In genomic region chr16:24988137-24988535, GRCh38 we compare ENCODE assay signal across 10 cellular contexts. TPM values are rescaled to one million over a fixed set of nuclear protein-coding genes. Genes with fewer than 3 reads are reported as not detected.
DNase-seq lines count a peak whose midpoint lies in the region; ATAC-seq and TF ChIP-seq lines count a peak whose summit lies in the region.
"Had no signal": no experiment of that assay in that cellular context is flagged by ENCODE, and none has a peak within 500 bp of the region (broad histone marks: within the 10 kb centered on the region; RNA-seq: fewer than 3 reads in every experiment).

No MANE protein-coding gene starts in this region.

- no peak for DNase-seq in CD4-positive, alpha-beta T cell
- DNase-seq in SJCRH30 = no peak
- no peak for DNase-seq in retinal pigment epithelial cell (ENCODE audit: low read depth)
- no peak for DNase-seq in DMS114 treated with DMSO at 0.1 percent for 48 hours (lab: John Stamatoyannopoulos, UW; ENCODE audit: unreplicated experiment)
- DNase-seq in NCI-H146 treated with DMSO at 0.1 percent for 48 hours (lab: John Stamatoyannopoulos, UW; ENCODE audit: unreplicated experiment) = no peak
- DNase-seq: activated T-cell treated with anti-CD3 and anti-CD28 coated beads, Interleukin-2, amount 50 U/mL, for 72 hours had no signal

- H3K27me3 ChIP-seq in CD4-positive, alpha-beta T cell (ENCODE audit: control insufficient read depth, insufficient read depth, low read length) = no peaks in the 10 kb centered on the region
- H3K27me3 ChIP-seq in SJCRH30 (no peaks in the 10 kb centered on the region), esophagus (ENCODE audit: control insufficient read depth in 1 of 2, insufficient read depth in 2 of 2, low read length in 2 of 2) (no peaks in the 10 kb centered on the region)

- H3K36me3 ChIP-seq in SJCRH30 (no peaks in the 10 kb centered on the region), esophagus (ENCODE audit: control insufficient read depth in 2 of 2, insufficient read depth in 2 of 2, low read length in 1 of 2) (no peaks in the 10 kb centered on the region)

- CTCF ChIA-PET in CD4-positive, alpha-beta T cell (lab: Charles Lee) = no interaction called here

- intact Hi-C loops in CD4-positive, alpha-beta T cell (cut with DNase I, micrococcal nuclease) = no loop called here

- no peaks in the 10 kb centered on the region for H3K9me3 Mint-ChIP-seq in CD4-positive, alpha-beta T cell
- H3K9me3 Mint-ChIP-seq: activated T-cell treated with anti-CD3 and anti-CD28 coated beads, Interleukin-2, amount 50 U/mL, for 72 hours; T-helper 1 cell treated with Interleukin-12 subunit alpha and Interleukin-12 subunit beta and Interleukin-4 antibody, amounts not matched to agents 30 μg/mL and 1 μg/mL, for 36 hours had no signal

- ATAC-seq in CD4-positive, alpha-beta T cell (ENCODE audit: poor library complexity) = no peak
- ATAC-seq in GM18858 (IDR thresholded peaks at IDR 0.05; ENCODE audit: unreplicated experiment) (no peak), HG02571 (IDR thresholded peaks at IDR 0.05; ENCODE audit: unreplicated experiment) (no peak)

- POLR2A ChIA-PET in CD4-positive, alpha-beta T cell (lab: Charles Lee) = no interaction called here

- H3K36me3 Mint-ChIP-seq in CD4-positive, alpha-beta T cell (ENCODE audit: low read depth) = peaks cover 4% of the 10 kb centered on the region

- H3K27me3 Mint-ChIP-seq in CD4-positive, alpha-beta T cell = no peaks in the 10 kb centered on the region

- no peak for TF ChIP-seq CTCF in CD4-positive, alpha-beta T cell (IDR thresholded peaks at IDR 0.05)
- TF ChIP-seq CTCF in retinal pigment epithelial cell (conservative IDR thresholded peaks at IDR 0.05; ENCODE audit: low read depth, low read length) = no peak

- H3K4me1 ChIP-seq in SJCRH30 (peaks cover 27% of the 10 kb centered on the region), esophagus (ENCODE audit: control insufficient read depth in 2 of 2, insufficient read depth in 2 of 2, low read length in 1 of 2) (peaks cover 5 to 6% of the 10 kb centered on the region in 2 donors)

- peaks cover 75% of the 10 kb centered on the region for H3K4me1 Mint-ChIP-seq in CD4-positive, alpha-beta T cell (ENCODE audit: low read depth)

- H3K4me3 ChIP-seq in SJCRH30 = peak overlapping the region; percentile 36
- no peak overlapping the region for H3K4me3 ChIP-seq in esophagus (ENCODE audit: low read depth in 1 of 2, low read length in 2 of 2)
- peak overlapping the region; percentile 1 for H3K4me3 ChIP-seq in retinal pigment epithelial cell (ENCODE audit: low read length)

- no peaks in the 10 kb centered on the region for H3K9me3 ChIP-seq in CD4-positive, alpha-beta T cell (ENCODE audit: control insufficient read depth, low read length)
- no peaks in the 10 kb centered on the region for H3K9me3 ChIP-seq in SJCRH30 (replicated peaks)
- no peaks in the 10 kb centered on the region for H3K9me3 ChIP-seq in esophagus (ENCODE audit: control insufficient read depth in 2 of 2, insufficient read depth in 1 of 2, low read depth in 1 of 2, low read length in 1 of 2)

- H3K4me3 Mint-ChIP-seq in CD4-positive, alpha-beta T cell = no peak overlapping the region
- H3K4me3 Mint-ChIP-seq: T-helper 1 cell treated with Interleukin-12 subunit alpha and Interleukin-12 subunit beta and Interleukin-4 antibody, amounts not matched to agents 30 μg/mL and 1 μg/mL, for 36 hours had no signal

- peak overlapping the region; percentile 55 for H3K27ac Mint-ChIP-seq in CD4-positive, alpha-beta T cell
- H3K27ac Mint-ChIP-seq: T-helper 1 cell treated with Interleukin-12 subunit alpha and Interleukin-12 subunit beta and Interleukin-4 antibody, amounts not matched to agents 30 μg/mL and 1 μg/mL, for 36 hours had no signal

- WGBS in esophagus, 2 donors = 47 to 51% methylated on average over 5 of the region's 5 CpGs

- no peak overlapping the region for H3K27ac ChIP-seq in CD4-positive, alpha-beta T cell (ENCODE audit: low read depth, low read length)
- H3K27ac ChIP-seq in SJCRH30 (peak overlapping the region; percentile 72), esophagus (ENCODE audit: low read depth in 2 of 2, low read length in 1 of 2) (peak overlapping the region; percentile 34 to 49)

RNA-seq across cellular contexts. Expression of gene ARHGAP17, which starts 27.0 kb away (rescaled TPM):
- total RNA-seq in CD4-positive, alpha-beta T cell = 10 to 100 TPM; 42.5 to 43.4 TPM
- 24.6 and 25.0 TPM in 2 replicates for total RNA-seq in SJCRH30 (2014; rRNA removed; shearing (Covaris generic))
- 10 to 100 TPM; 21.7 to 25.0 TPM for polyA plus RNA-seq in esophagus

Comparison
In these comparisons a context has a peak if more than half of its experiments do, and no peak if none do; other contexts are left out.
1. H3K4me3 ChIP-seq: peak in SJCRH30 (single experiment) and retinal pigment epithelial cell (single experiment); none in esophagus (0 of 2).